In genomic region chr17:50412188-50412732, GRCh38 we compare ENCODE assay signal across 26 cellular contexts. TPM values are rescaled to one million over a fixed set of nuclear protein-coding genes. Genes with fewer than 3 reads are reported as not detected.
"Had no signal": no experiment of that assay in that cellular context is flagged by ENCODE, and none has a peak within 500 bp of the region (broad histone marks: within the 10 kb centered on the region; RNA-seq: fewer than 3 reads in every experiment).

No MANE protein-coding gene starts in this region.

- H3K36me3 ChIP-seq: gastrocnemius medialis, left lung, neural progenitor cell, prostate gland, right atrium auricular region, sigmoid colon, spleen, thoracic aorta, tibial nerve, upper lobe of right lung, uterus had no signal

- H3K27ac ChIP-seq: epithelial cell of prostate, gastrocnemius medialis, left lung, neural progenitor cell, parathyroid adenoma, prostate gland, right atrium auricular region, sigmoid colon, spleen, thoracic aorta, tibial nerve, upper lobe of right lung, uterus had no signal

- ATAC-seq: esophagus mucosa; gastrocnemius medialis; left lung; naive thymus-derived CD4-positive, alpha-beta T cell; stimulated activated naive B cell treated with anti-CD40 and anti-IgM and Interleukin-4, amounts not matched to agents 10 μg/mL and 1 μg/mL and 100 μg/mL, for 72 hours; upper lobe of right lung had no signal

- H3K9ac ChIP-seq: neural progenitor cell, parathyroid adenoma had no signal

- H3K4me1 ChIP-seq: gastrocnemius medialis, left lung, neural progenitor cell, parathyroid adenoma, prostate gland, right atrium auricular region, sigmoid colon, spleen, tibial nerve, upper lobe of right lung, uterus had no signal

- H3K27me3 ChIP-seq: gastrocnemius medialis, left lung, neural progenitor cell, right atrium auricular region, sigmoid colon, spleen, upper lobe of right lung, uterus had no signal

- H3K4me3 ChIP-seq: gastrocnemius medialis, left lung, neural progenitor cell, prostate gland, right atrium auricular region, sigmoid colon, spleen, thoracic aorta, tibial nerve, upper lobe of right lung, uterus had no signal

- H3K9me3 ChIP-seq: gastrocnemius medialis, left lung, prostate gland, right atrium auricular region, sigmoid colon, spleen, thoracic aorta, tibial nerve, upper lobe of right lung, uterus had no signal

- FAIRE-seq: colon, keratinocyte had no signal

- DNase-seq: effector CD8-positive, alpha-beta T cell; endodermal cell; foreskin fibroblast; gastrocnemius medialis; head of caudate nucleus; left lung; mesenchymal stem cell; naive thymus-derived CD4-positive, alpha-beta T cell; sigmoid colon; spleen; stimulated activated naive B cell treated with anti-CD40 and anti-IgM and Interleukin-4, amounts not matched to agents 10 μg/mL and 1 μg/mL and 100 μg/mL, for 72 hours; upper lobe of right lung; uterus had no signal

RNA-seq across cellular contexts. Expression of gene EME1, which starts 39.2 kb away (rescaled TPM):
- polyA plus RNA-seq: naive thymus-derived CD4-positive, alpha-beta T cell had no signal

RNA-seq across cellular contexts. Expression of gene CHAD, which starts 56.4 kb away (rescaled TPM):
- total RNA-seq: esophagus mucosa; glomerular endothelial cell; mesothelial cell of epicardium; naive thymus-derived CD4-positive, alpha-beta T cell; osteoblast; sigmoid colon; thoracic aorta; tibial nerve; upper lobe of right lung; uterus had no signal
- polyA plus RNA-seq: keratinocyte; naive thymus-derived CD4-positive, alpha-beta T cell; spleen had no signal
